In genomic region chr1:17438977-17439249, GRCh38 we compare ENCODE assay signal across 8 cellular contexts. TPM values are rescaled to one million over a fixed set of nuclear protein-coding genes. Genes with fewer than 3 reads are reported as not detected.
DNase-seq lines count a peak whose midpoint lies in the region; ATAC-seq, FAIRE-seq and TF ChIP-seq lines count a peak whose summit lies in the region.

No MANE protein-coding gene starts in this region.

- H3K27ac ChIP-seq in SK-N-SH (ENCODE audit: low read depth in 2 of 2, low read length in 1 of 2), result peak overlapping the region; percentile 97 to 98
- H3K27ac ChIP-seq in astrocyte (ENCODE audit: low read depth, low read length), result peak overlapping the region; percentile 77
- H3K27ac ChIP-seq in testis, result peak overlapping the region; percentile 67 to 88

- H3K79me2 ChIP-seq in SK-N-SH (ENCODE audit: insufficient read depth) (peaks cover 55% of the 10 kb centered on the region), astrocyte (ENCODE audit: insufficient read depth, low read length) (peaks cover 47% of the 10 kb centered on the region)

- no peaks in the 10 kb centered on the region for H3K9me2 ChIP-seq in SK-N-SH

- H3K4me3 ChIP-seq in SK-N-SH (ENCODE audit: low read depth in 2 of 2, low read length in 1 of 2), result peak overlapping the region; percentile 86 to 99
- peak overlapping the region; percentile 71 for H3K4me3 ChIP-seq in astrocyte (ENCODE audit: insufficient read depth, low read depth, low read length)
- peak overlapping the region; percentile 64 for H3K4me3 ChIP-seq in lower leg skin (ENCODE audit: low read depth, poor library complexity, severe bottlenecking)
- peak overlapping the region; percentile 74 to 77 for H3K4me3 ChIP-seq in testis

- FAIRE-seq in astrocyte (lab: Jason Lieb, UNC), result no peak

- peak overlapping the region; percentile 92 for H3K4me3 Mint-ChIP-seq in astrocyte (ENCODE audit: unreplicated experiment)

- intact Hi-C loops in lower leg skin (cut with DNase I; ENCODE audit: low total_unique reads) (no loop called here), testis (cut with DNase I; ENCODE audit: low total_unique reads) (no loop called here)

- WGBS in SK-N-SH (ENCODE audit: low lambda C conversion rate), result 0% methylated on average over 16 of the region's 19 CpGs
- WGBS in lower leg skin, 2 donors, result 0 to 1% methylated on average over 19 of the region's 19 CpGs
- 0% methylated on average over 17 to 19 of the region's 19 CpGs for WGBS in testis, 2 donors

- TF ChIP-seq EP300 in SK-N-SH (IDR thresholded peaks at IDR 0.05; ENCODE audit: borderline replicate concordance in 1 of 2, low read depth in 1 of 2, low read length in 1 of 2), result no peak

- H2AFZ ChIP-seq in SK-N-SH (ENCODE audit: low read depth) (peak overlapping the region; percentile 93; the same call in 1 of the 2 replicates), astrocyte (ENCODE audit: low read depth, low read length) (no peak overlapping the region)

- no peak for TF ChIP-seq CTCF in SK-N-SH (IDR thresholded peaks at IDR 0.05)
- TF ChIP-seq CTCF in astrocyte (IDR thresholded peaks at IDR 0.05; ENCODE audit: insufficient read depth, low read depth, low read length), result no peak
- no peak for TF ChIP-seq CTCF in lower leg skin (IDR thresholded peaks at IDR 0.05)
- TF ChIP-seq CTCF in testis (IDR thresholded peaks at IDR 0.05), result no peak

- H3K9ac ChIP-seq in SK-N-SH (peak overlapping the region; percentile 98), astrocyte (ENCODE audit: low read length) (peak overlapping the region; percentile 91)

- peak overlapping the region; percentile 98 for H3K4me2 ChIP-seq in SK-N-SH
- peak overlapping the region; percentile 91 for H3K4me2 ChIP-seq in astrocyte (ENCODE audit: low read length)

- no peaks in the 10 kb centered on the region for H3K9me3 ChIP-seq in SK-N-SH
- no peaks in the 10 kb centered on the region for H3K9me3 ChIP-seq in astrocyte (ENCODE audit: insufficient read depth, low read depth, low read length)
- H3K9me3 ChIP-seq in testis, result no peaks in the 10 kb centered on the region

- TF ChIP-seq POLR2A in lower leg skin (IDR thresholded peaks at IDR 0.05) (no peak), testis (IDR thresholded peaks at IDR 0.05) (no peak)

- peak overlapping the region; percentile 91 for H3K27ac Mint-ChIP-seq in astrocyte (ENCODE audit: unreplicated experiment)

- peak; percentile 51 for DNase-seq in SK-N-SH
- DNase-seq in astrocyte (ENCODE audit: low read depth), result no peak
- DNase-seq in lower leg skin (ENCODE audit: low spot score in 2 of 2), result no peak
- DNase-seq in testis, result no peak
- DNase-seq in NCI-H1048 (lab: John Stamatoyannopoulos, UW), result no peak
- DNase-seq in 8988T, result no peak
- DNase-seq in NOMO-1 (lab: John Stamatoyannopoulos, UW; ENCODE audit: unreplicated experiment in 2 of 2), result no peak

- no peaks in the 10 kb centered on the region for H3K27me3 Mint-ChIP-seq in astrocyte (ENCODE audit: low read depth, unreplicated experiment)

- peaks cover 3% of the 10 kb centered on the region for H3K36me3 Mint-ChIP-seq in astrocyte (ENCODE audit: low read depth, unreplicated experiment)

- POLR2A ChIA-PET in SK-N-SH (lab: Yijun Ruan, JAX), result interaction anchor here (0.6 kb wide), 2 partner anchors 211 to 253 kb away, joined by 4 to 6 read pairs; no protein-coding TSS in a partner anchor

- H4K20me1 ChIP-seq in SK-N-SH (ENCODE audit: insufficient read depth) (peaks cover 31% of the 10 kb centered on the region), astrocyte (ENCODE audit: insufficient read depth, low read length) (peaks cover 35% of the 10 kb centered on the region)

- ATAC-seq in SK-N-SH treated with all-trans-retinoic acid at 6 μM for 48 hours, result no peak

- no peaks in the 10 kb centered on the region for H3K27me3 ChIP-seq in SK-N-SH (ENCODE audit: insufficient read depth)
- no peaks in the 10 kb centered on the region for H3K27me3 ChIP-seq in astrocyte (ENCODE audit: insufficient read depth, low read length)
- no peaks in the 10 kb centered on the region for H3K27me3 ChIP-seq in testis

- H3K36me3 ChIP-seq in SK-N-SH (replicated peaks in 1 of 2; ENCODE audit: control insufficient read depth in 1 of 2, insufficient read depth in 2 of 2, low read length in 1 of 2) (peaks cover 5 to 12% of the 10 kb centered on the region in 2 experiments), astrocyte (ENCODE audit: insufficient read depth, low read length) (peaks cover 9% of the 10 kb centered on the region), testis (ENCODE audit: low read depth, missing control alignments) (no peaks in the 10 kb centered on the region)

- H3K4me1 Mint-ChIP-seq in astrocyte (ENCODE audit: low read depth, unreplicated experiment), result peaks cover 28% of the 10 kb centered on the region

- H3F3A ChIP-seq in SK-N-SH (replicated peaks; ENCODE audit: insufficient read depth), result peaks cover 33% of the 10 kb centered on the region

- peaks cover 25 to 46% of the 10 kb centered on the region in 2 experiments for H3K4me1 ChIP-seq in SK-N-SH (ENCODE audit: control insufficient read depth in 1 of 2, insufficient read depth in 2 of 2, low read depth in 1 of 2, low read length in 1 of 2)
- peaks cover 40% of the 10 kb centered on the region for H3K4me1 ChIP-seq in astrocyte (ENCODE audit: insufficient read depth, low read length)
- H3K4me1 ChIP-seq in testis, result peaks cover 14% of the 10 kb centered on the region

- CTCF ChIA-PET in SK-N-SH (lab: Yijun Ruan, JAX), result interaction anchor here (0.6 to 5.7 kb wide), 8 partner anchors 8 to 169 kb away, joined by 3 to 35 read pairs (median 4); no protein-coding TSS in a partner anchor

- no peaks in the 10 kb centered on the region for H3K9me3 Mint-ChIP-seq in astrocyte (ENCODE audit: unreplicated experiment)

- TF ChIP-seq RAD21 in SK-N-SH (IDR thresholded peaks at IDR 0.05; ENCODE audit: low read length), result no peak

TF ChIP-seq in SK-N-SH, 30 proteins besides CTCF, POLR2A, EP300 and RAD21:
- no peak for TF ChIP-seq RFX5 (IDR thresholded peaks at IDR 0.05; ENCODE audit: low read length)
- no peak for TF ChIP-seq YY1 (IDR thresholded peaks at IDR 0.05; ENCODE audit: low read depth)
- no peak for TF ChIP-seq ELF1 (IDR thresholded peaks at IDR 0.05)
- TF ChIP-seq EZH2phosphoT487 (IDR thresholded peaks at IDR 0.05; ENCODE audit: borderline replicate concordance, low read depth), result no peak
- no peak for TF ChIP-seq FOSL2 (IDR thresholded peaks at IDR 0.05; ENCODE audit: borderline replicate concordance, low read depth)
- TF ChIP-seq SMC3 (IDR thresholded peaks at IDR 0.05; ENCODE audit: low read depth, low read length), result no peak
- TF ChIP-seq, protein P1, sequence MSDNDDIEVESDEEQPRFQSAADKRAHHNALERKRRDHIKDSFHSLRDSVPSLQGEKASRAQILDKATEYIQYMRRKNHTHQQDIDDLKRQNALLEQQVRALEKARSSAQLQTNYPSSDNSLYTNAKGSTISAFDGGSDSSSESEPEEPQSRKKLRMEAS (IDR thresholded peaks at IDR 0.05; ENCODE audit: low read depth), result no peak
- no peak for TF ChIP-seq MEF2A (IDR thresholded peaks at IDR 0.05; ENCODE audit: borderline replicate concordance, low read depth)
- TF ChIP-seq TAF1 (IDR thresholded peaks at IDR 0.05; ENCODE audit: borderline replicate concordance, low read depth, low read length), result no peak

TF ChIP-seq in SK-N-SH treated with all-trans-retinoic acid at 6 μM for 48 hours, 23 proteins besides CTCF, POLR2A, EP300 and RAD21:
- TF ChIP-seq, protein P2, sequence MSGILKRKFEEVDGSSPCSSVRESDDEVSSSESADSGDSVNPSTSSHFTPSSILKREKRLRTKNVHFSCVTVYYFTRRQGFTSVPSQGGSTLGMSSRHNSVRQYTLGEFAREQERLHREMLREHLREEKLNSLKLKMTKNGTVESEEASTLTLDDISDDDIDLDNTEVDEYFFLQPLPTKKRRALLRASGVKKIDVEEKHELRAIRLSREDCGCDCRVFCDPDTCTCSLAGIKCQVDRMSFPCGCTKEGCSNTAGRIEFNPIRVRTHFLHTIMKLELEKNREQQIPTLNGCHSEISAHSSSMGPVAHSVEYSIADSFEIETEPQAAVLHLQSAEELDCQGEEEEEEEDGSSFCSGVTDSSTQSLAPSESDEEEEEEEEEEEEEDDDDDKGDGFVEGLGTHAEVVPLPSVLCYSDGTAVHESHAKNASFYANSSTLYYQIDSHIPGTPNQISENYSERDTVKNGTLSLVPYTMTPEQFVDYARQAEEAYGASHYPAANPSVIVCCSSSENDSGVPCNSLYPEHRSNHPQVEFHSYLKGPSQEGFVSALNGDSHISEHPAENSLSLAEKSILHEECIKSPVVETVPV (CRISPR knock-in tag; IDR thresholded peaks at IDR 0.05), result no peak
- TF ChIP-seq TCF4 (CRISPR knock-in tag; IDR thresholded peaks at IDR 0.05; ENCODE audit: borderline replicate concordance), result no peak
- TF ChIP-seq RARB (CRISPR knock-in tag; IDR thresholded peaks at IDR 0.05), result no peak
- no peak for TF ChIP-seq ZNF8 (CRISPR knock-in tag; IDR thresholded peaks at IDR 0.05)
- TF ChIP-seq PPARA (CRISPR knock-in tag; IDR thresholded peaks at IDR 0.05; ENCODE audit: borderline replicate concordance), result no peak
- no peak for TF ChIP-seq ZNF70 (CRISPR knock-in tag; IDR thresholded peaks at IDR 0.05)

RNA-seq across cellular contexts. Expression of gene RCC2, which starts 0.6 kb away (rescaled TPM):
- 48.2 and 53.8 TPM in 2 replicates for polyA plus RNA-seq in SK-N-SH (2012; rRNA removed)
- 33.7 and 41.4 TPM in 2 replicates for polyA plus RNA-seq in SK-N-SH (2012; cell fraction: cytosol; rRNA removed)
- 101 and 121 TPM in 2 replicates for polyA plus RNA-seq in SK-N-SH (2012; cell fraction: nucleus; rRNA removed)
- total RNA-seq in astrocyte, result 97.4 and 103 TPM in 2 replicates
- total RNA-seq in lower leg skin, result 10 to 100 TPM; 62.6 to 78.5 (median 71.3) TPM
- total RNA-seq in testis, result 10 to 100 TPM; 55.0 to 60.2 TPM
- 42.2 TPM for polyA plus RNA-seq in testis (ENCODE audit: insufficient read depth, low read depth, low replicate concordance)
